ENCODE assay signal across 33 cellular contexts in the genomic region with DNA sequence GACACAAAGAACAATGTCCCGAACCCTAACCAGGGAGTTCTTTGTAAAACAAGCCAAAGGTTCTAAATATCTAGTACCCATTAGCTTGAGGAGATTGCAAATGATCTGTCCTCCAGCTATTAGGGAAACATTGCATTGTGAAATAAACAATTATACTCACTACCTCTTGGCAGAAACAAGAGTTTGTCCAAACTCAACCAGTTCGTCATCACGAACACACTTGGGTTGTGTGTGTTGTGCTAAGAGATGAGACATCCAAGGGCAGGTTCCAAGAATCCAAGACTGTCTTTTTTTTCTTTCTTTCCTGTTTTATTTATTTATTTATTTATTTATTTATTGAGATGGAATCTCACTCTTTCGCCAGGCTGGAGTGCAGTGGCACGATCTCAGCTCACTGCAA.
"Had no signal": no experiment of that assay in that cellular context is flagged by ENCODE, and none has a peak within 500 bp of the region (broad histone marks: within the 10 kb centered on the region; RNA-seq: fewer than 3 reads in every experiment).

No MANE protein-coding gene starts in this region.

- H3K27me3 ChIP-seq: adrenal gland, body of pancreas, esophagus muscularis mucosa, heart left ventricle had no signal

- H3K9me3 ChIP-seq: adrenal gland, body of pancreas, esophagus muscularis mucosa had no signal

- H3K36me3 ChIP-seq: adrenal gland, esophagus muscularis mucosa, heart left ventricle, WERI-Rb-1 had no signal

- H3K4me1 ChIP-seq: adrenal gland, body of pancreas, esophagus muscularis mucosa, heart left ventricle had no signal

- H3K4me3 ChIP-seq: adrenal gland, body of pancreas, esophagus muscularis mucosa, heart left ventricle had no signal

- ATAC-seq: activated CD4-positive, CD25-positive, alpha-beta regulatory T cell treated with anti-CD3 and anti-CD28 coated beads, Interleukin-2, amount 50 U/mL, for 24 hours; activated CD8-positive, alpha-beta T cell treated with anti-CD3 and anti-CD28 coated beads for 36 hours; activated naive CD8-positive, alpha-beta T cell treated with anti-CD3 and anti-CD28 coated beads, Interleukin-2, amount 50 U/mL, for 24 hours; activated T-cell treated with anti-CD3 and anti-CD28 coated beads, Interleukin-2, amount 50 U/mL, for 4 hours; activated T-helper 17 cell treated with anti-CD3 and anti-CD28 coated beads, Interleukin-2, amount 50 U/mL, for 72 hours; body of pancreas; effector memory CD8-positive, alpha-beta T cell; heart left ventricle; T-helper 17 cell had no signal

- H3K27ac ChIP-seq: adrenal gland, body of pancreas, esophagus muscularis mucosa, heart left ventricle, WERI-Rb-1 had no signal

- DNase-seq: activated B cell treated with CpG ODN at 0.5 μM for 24 hours; activated CD4-positive, alpha-beta T cell treated with anti-CD3 and anti-CD28 coated beads for 48 hours; activated CD4-positive, alpha-beta T cell treated with anti-CD3 and anti-CD28 coated beads, Interleukin-2, amount 50 U/mL, for 1 hour; activated CD4-positive, alpha-beta T cell treated with anti-CD3 and anti-CD28 coated beads, Interleukin-2, amount 50 U/mL, for 48 hours; activated CD8-positive, alpha-beta memory T cell treated with anti-CD3 and anti-CD28 coated beads for 24 hours; activated CD8-positive, alpha-beta T cell treated with anti-CD3 and anti-CD28 coated beads for 36 hours; activated effector memory CD4-positive, alpha-beta T cell treated with Interleukin-2 at 50 U/mL for 16 hours; activated gamma-delta T cell treated with Interleukin-2 at 50 U/mL for 16 hours; activated naive CD4-positive, alpha-beta T cell treated with anti-CD3 and anti-CD28 coated beads, Interleukin-2, amount 50 U/mL, for 16 hours; activated naive CD4-positive, alpha-beta T cell treated with Interleukin-2 at 50 U/mL for 16 hours; activated naive CD8-positive, alpha-beta T cell treated with anti-CD3 and anti-CD28 coated beads for 36 hours; activated naive CD8-positive, alpha-beta T cell treated with anti-CD3 and anti-CD28 coated beads, Interleukin-2, amount 50 U/mL, for 24 hours; activated T-cell treated with anti-CD3 and anti-CD28 coated beads, Interleukin-2, amount 50 U/mL, for 4 hours; adrenal gland; amygdala; aorta; body of pancreas; caudate nucleus; cortex of kidney; dermis blood vessel endothelial cell; effector CD4-positive, alpha-beta T cell; effector memory CD8-positive, alpha-beta T cell; erythroblast; foreskin fibroblast; glutamatergic neuron; heart left ventricle; T-helper 1 cell; T-helper 17 cell; T1000; WERI-Rb-1 had no signal
